11 cellular contexts compared by ENCODE assay signal in the genomic region with DNA sequence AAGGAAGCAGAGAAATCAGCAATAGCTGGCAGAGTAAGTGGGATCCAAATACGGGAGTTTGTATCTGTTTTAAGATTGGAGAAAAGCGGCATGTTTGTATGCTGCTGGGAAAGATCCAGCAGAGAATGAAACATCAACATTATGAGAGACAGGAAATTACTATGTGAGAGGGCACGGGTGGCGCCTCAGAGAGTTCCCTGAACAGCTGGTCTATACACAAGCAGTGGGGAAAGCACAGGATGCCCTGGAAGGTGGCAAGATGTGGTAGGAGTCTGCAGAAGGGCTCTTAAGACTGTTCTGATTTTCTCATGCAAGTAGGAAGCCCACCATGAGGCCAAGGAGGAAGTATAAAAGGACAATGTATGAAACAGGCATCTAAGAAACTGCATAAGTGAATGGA.
DNase-seq lines count a peak whose midpoint lies in the region; ATAC-seq and TF ChIP-seq lines count a peak whose summit lies in the region.
"Had no signal": no experiment of that assay in that cellular context is flagged by ENCODE, and none has a peak within 500 bp of the region (broad histone marks: within the 10 kb centered on the region; RNA-seq: fewer than 3 reads in every experiment).

No MANE protein-coding gene starts in this region.

- peaks cover 25% of the 10 kb centered on the region for H3F3A ChIP-seq in smooth muscle cell (ENCODE audit: low read depth)

- H3K4me3 ChIP-seq in smooth muscle cell, result no peak overlapping the region
- H3K4me3 ChIP-seq: heart right ventricle, psoas muscle had no signal

- H4K20me1 ChIP-seq in smooth muscle cell (ENCODE audit: low read depth), result peaks cover 95% of the 10 kb centered on the region

- H3K27me3 Mint-ChIP-seq in activated T-cell treated with anti-CD3 and anti-CD28 coated beads, Interleukin-2, amount 50 U/mL, for 4 hours (ENCODE audit: low read depth), result no peaks in the 10 kb centered on the region
- H3K27me3 Mint-ChIP-seq: activated naive CD8-positive, alpha-beta T cell had no signal

- peaks cover 100% of the 10 kb centered on the region for H3K79me2 ChIP-seq in smooth muscle cell (ENCODE audit: low read depth)

- intact Hi-C loops in posterior vena cava (cut with DNase I), result no loop called here

- H3K27me3 ChIP-seq in smooth muscle cell (ENCODE audit: low read depth), result no peaks in the 10 kb centered on the region
- H3K27me3 ChIP-seq: heart right ventricle had no signal

- peak overlapping the region; percentile 67 for H3K4me2 ChIP-seq in smooth muscle cell

- WGBS in smooth muscle cell (ENCODE audit: low lambda C conversion rate), result 35% methylated on average over 4 of the region's 4 CpGs

- peak overlapping the region; percentile 72 for H3K27ac ChIP-seq in smooth muscle cell (ENCODE audit: low read depth)
- H3K27ac ChIP-seq: psoas muscle had no signal

- no peaks in the 10 kb centered on the region for H3K36me3 ChIP-seq in smooth muscle cell (ENCODE audit: low read depth)
- H3K36me3 ChIP-seq: heart right ventricle had no signal

- H3K9ac ChIP-seq in smooth muscle cell (ENCODE audit: low read depth), result no peak overlapping the region

- H2AFZ ChIP-seq in smooth muscle cell (ENCODE audit: low read depth), result no peak overlapping the region

- H3K4me3 Mint-ChIP-seq in activated T-cell treated with anti-CD3 and anti-CD28 coated beads, Interleukin-2, amount 50 U/mL, for 4 hours, result no peak overlapping the region
- H3K4me3 Mint-ChIP-seq: activated naive CD8-positive, alpha-beta T cell had no signal

- peaks cover 25% of the 10 kb centered on the region for H3K4me1 Mint-ChIP-seq in activated T-cell treated with anti-CD3 and anti-CD28 coated beads, Interleukin-2, amount 50 U/mL, for 4 hours (ENCODE audit: low read depth)

- H3K9me3 Mint-ChIP-seq in activated T-cell treated with anti-CD3 and anti-CD28 coated beads, Interleukin-2, amount 50 U/mL, for 4 hours, result no peaks in the 10 kb centered on the region

- peaks cover 8% of the 10 kb centered on the region for H3K36me3 Mint-ChIP-seq in activated T-cell treated with anti-CD3 and anti-CD28 coated beads, Interleukin-2, amount 50 U/mL, for 4 hours (ENCODE audit: insufficient read depth)

- ATAC-seq in GM21447 (IDR thresholded peaks at IDR 0.05; ENCODE audit: unreplicated experiment), result peak; percentile 59
- no peak for ATAC-seq in activated T-cell treated with anti-CD3 and anti-CD28 coated beads, Interleukin-2, amount 50 U/mL, for 4 hours
- ATAC-seq: psoas muscle; stimulated activated naive CD8-positive, alpha-beta T cell treated with anti-CD3 and anti-CD28 coated beads, Interleukin-15, Interleukin-2, amounts not matched to agents 100 U/mL and 50 U/mL, for 24 hours had no signal

- H3K9me3 ChIP-seq in smooth muscle cell (replicated peaks; ENCODE audit: low read depth), result no peaks in the 10 kb centered on the region
- H3K9me3 ChIP-seq: psoas muscle had no signal

- no peak for TF ChIP-seq CTCF in smooth muscle cell (IDR thresholded peaks at IDR 0.05; ENCODE audit: borderline replicate concordance, insufficient read depth, poor library complexity, severe bottlenecking)

- H3K4me1 ChIP-seq in smooth muscle cell (ENCODE audit: low read depth), result peaks cover 22% of the 10 kb centered on the region

- DNase-seq in NCI-H69 (lab: John Stamatoyannopoulos, UW) (peak; percentile 78), fibroblast of peridontal ligament (ENCODE audit: extremely low read depth) (peak; percentile 73), smooth muscle cell (lab: John Stamatoyannopoulos, UW; ENCODE audit: unreplicated experiment) (no peak), posterior vena cava (ENCODE audit: low spot score) (no peak)
- no peak for DNase-seq in NK-92 treated with Interleukin-12 subunit alpha and Interleukin-12 subunit beta, amount 100 ng/mL, for 24 hours (lab: John Stamatoyannopoulos, UW)
- no peak for DNase-seq in activated T-cell treated with anti-CD3 and anti-CD28 coated beads, Interleukin-2, amount 50 U/mL, for 4 hours
- DNase-seq: heart right ventricle; psoas muscle; stimulated activated naive CD8-positive, alpha-beta T cell treated with anti-CD3 and anti-CD28 coated beads, Interleukin-15, Interleukin-2, amounts not matched to agents 100 U/mL and 50 U/mL, for 24 hours had no signal

Comparison
In these comparisons a context has a peak if more than half of its experiments do, and no peak if none do; other contexts are left out.
1. DNase-seq: peak in NCI-H69 (single experiment) and fibroblast of peridontal ligament (single experiment); none in smooth muscle cell (single experiment), NK-92 treated with Interleukin-12 subunit alpha and Interleukin-12 subunit beta, amount 100 ng/mL, for 24 hours (single experiment), posterior vena cava (single experiment) and activated T-cell treated with anti-CD3 and anti-CD28 coated beads, Interleukin-2, amount 50 U/mL, for 4 hours (single experiment).